ENCODE assay signal across 1 cellular context in the genomic region with DNA sequence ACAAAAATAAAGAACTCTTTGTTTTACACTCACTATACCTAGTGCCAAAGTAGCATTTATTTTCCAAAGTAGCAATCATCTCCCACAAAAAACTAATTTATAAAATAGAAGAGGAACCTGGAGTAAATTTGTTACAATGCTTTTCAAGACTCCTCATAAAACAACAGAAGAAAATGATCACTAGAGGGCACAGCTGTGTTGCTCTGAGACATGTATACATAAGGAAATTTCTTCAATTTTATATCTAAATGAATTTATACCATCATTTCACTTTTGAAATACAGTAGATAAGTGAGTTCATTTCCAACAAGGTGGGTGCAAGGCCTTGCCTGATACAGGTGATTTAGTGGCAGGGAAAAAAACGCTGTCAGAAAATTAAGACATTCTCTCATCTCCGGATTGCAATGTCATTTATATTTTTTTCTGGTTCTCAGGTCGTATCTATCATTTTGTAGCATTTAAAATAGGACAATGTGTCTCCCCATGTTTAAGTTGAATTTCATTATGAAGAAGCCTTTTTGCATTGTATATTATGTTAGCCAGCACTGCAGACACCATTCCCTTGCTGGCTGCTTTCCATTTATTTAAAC.
TF ChIP-seq lines count a peak whose summit lies in the region.

No MANE protein-coding gene starts in this region.

TF ChIP-seq in K562, 482 proteins besides CTCF, POLR2A, EP300 and RAD21 (continued from another document):
- no peak for TF ChIP-seq USF2 (CRISPR knock-in tag; IDR thresholded peaks at IDR 0.05)
- no peak for TF ChIP-seq NFIX (CRISPR knock-in tag; IDR thresholded peaks at IDR 0.05; ENCODE audit: low read depth)
- no peak for TF ChIP-seq KLF1 (tag; IDR thresholded peaks at IDR 0.05)
- TF ChIP-seq ELF1 (tag; IDR thresholded peaks at IDR 0.05): no peak
- no peak for TF ChIP-seq SMARCE1 (IDR thresholded peaks at IDR 0.05)
- no peak for TF ChIP-seq ASH1L (IDR thresholded peaks at IDR 0.05; ENCODE audit: borderline replicate concordance, low read depth, partially characterized antibody)
TF ChIP-seq in K562: peak in this region for 0.
